ENCODE assay signal across 2 cellular contexts in genomic region chr20:4230185-4230584, GRCh38.
TF ChIP-seq lines count a peak whose summit lies in the region.

No MANE protein-coding gene starts in this region.

TF ChIP-seq in HepG2, 621 proteins besides CTCF, POLR2A, EP300 and RAD21:
- peak; percentile 86 for TF ChIP-seq ZKSCAN8 (CRISPR knock-in tag; IDR thresholded peaks at IDR 0.05; ENCODE audit: borderline replicate concordance)
- TF ChIP-seq PHF8 (CRISPR knock-in tag; IDR thresholded peaks at IDR 0.05), result no peak
- TF ChIP-seq TFE3 (CRISPR knock-in tag; IDR thresholded peaks at IDR 0.05), result no peak
- peak; percentile 76; the same call in 1 of the 2 replicates for TF ChIP-seq ZNF3 (CRISPR knock-in tag; IDR thresholded peaks at IDR 0.05)
- TF ChIP-seq ZNF576 (CRISPR knock-in tag; IDR thresholded peaks at IDR 0.05), result no peak
- TF ChIP-seq ELK4 (CRISPR knock-in tag; IDR thresholded peaks at IDR 0.05; ENCODE audit: borderline replicate concordance), result no peak
- TF ChIP-seq SKIL (CRISPR knock-in tag; IDR thresholded peaks at IDR 0.05; ENCODE audit: borderline replicate concordance), result no peak
- TF ChIP-seq GLMP (CRISPR knock-in tag; IDR thresholded peaks at IDR 0.05; ENCODE audit: borderline replicate concordance), result no peak
- no peak for TF ChIP-seq REXO4 (CRISPR knock-in tag; IDR thresholded peaks at IDR 0.05; ENCODE audit: borderline replicate concordance)
- no peak for TF ChIP-seq ZNF552 (CRISPR knock-in tag; IDR thresholded peaks at IDR 0.05; ENCODE audit: borderline replicate concordance)
- TF ChIP-seq ZNF772 (CRISPR knock-in tag; IDR thresholded peaks at IDR 0.05), result no peak
- TF ChIP-seq MZF1 (CRISPR knock-in tag; IDR thresholded peaks at IDR 0.05; ENCODE audit: borderline replicate concordance), result no peak
- no peak for TF ChIP-seq ZBTB7B (CRISPR knock-in tag; IDR thresholded peaks at IDR 0.05)
- no peak for TF ChIP-seq ZNF101 (CRISPR knock-in tag; IDR thresholded peaks at IDR 0.05; ENCODE audit: borderline replicate concordance, low read depth)

TF ChIP-seq in K562, 482 proteins besides CTCF, POLR2A, EP300 and RAD21:
- TF ChIP-seq FOXM1 (IDR thresholded peaks at IDR 0.05; ENCODE audit: low read depth), result no peak
- no peak for TF ChIP-seq FOXM1 (CRISPR knock-in tag; IDR thresholded peaks at IDR 0.05; ENCODE audit: low read depth)
- peak; percentile 86 for TF ChIP-seq ZKSCAN8 (CRISPR knock-in tag; IDR thresholded peaks at IDR 0.05)
